20 cellular contexts compared by ENCODE assay signal in the genomic region with DNA sequence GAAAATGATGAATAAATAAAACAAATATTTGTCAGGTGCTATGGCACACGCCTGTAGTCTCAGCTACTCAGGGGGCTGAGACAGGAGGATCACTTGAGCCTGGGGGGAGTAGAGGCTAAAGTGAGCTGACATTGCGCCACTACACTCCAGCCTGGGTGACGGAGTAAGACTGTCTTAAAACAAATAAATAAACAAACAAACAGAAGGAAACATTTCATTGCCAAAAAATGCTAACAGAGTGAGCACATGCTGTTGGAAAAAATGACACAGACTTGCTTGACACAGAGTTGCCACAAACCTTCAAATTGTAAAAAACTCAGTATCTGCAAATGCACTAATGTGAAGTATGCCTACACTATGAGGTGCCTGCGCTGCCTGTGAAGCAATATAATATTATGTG. TPM values are rescaled to one million over a fixed set of nuclear protein-coding genes. Genes with fewer than 3 reads are reported as not detected.
DNase-seq lines count a peak whose midpoint lies in the region; ATAC-seq and TF ChIP-seq lines count a peak whose summit lies in the region.
"Had no signal": no experiment of that assay in that cellular context is flagged by ENCODE, and none has a peak within 500 bp of the region (broad histone marks: within the 10 kb centered on the region; RNA-seq: fewer than 3 reads in every experiment).

No MANE protein-coding gene starts in this region.

- no peaks in the 10 kb centered on the region for H3K27me3 ChIP-seq in ascending aorta
- no peaks in the 10 kb centered on the region for H3K27me3 ChIP-seq in SJCRH30
- H3K27me3 ChIP-seq: colonic mucosa had no signal

- no peaks in the 10 kb centered on the region for H3K27me3 Mint-ChIP-seq in natural killer cell treated with Interleukin-12 subunit alpha and Interleukin-12 subunit beta and Interleukin-15 and Interleukin-18, amount 100 ng/mL, for 72 hours
- H3K27me3 Mint-ChIP-seq: progenitor cell of endocrine pancreas had no signal

- ATAC-seq in left ventricle myocardium superior (peak; percentile 33), left cardiac atrium (no peak), GM21515 (IDR thresholded peaks at IDR 0.05; ENCODE audit: unreplicated experiment) (no peak)
- ATAC-seq in natural killer cell treated with Interleukin-12 subunit alpha and Interleukin-12 subunit beta and Interleukin-15 and Interleukin-18, amount 100 ng/mL, for 72 hours, result no peak

- no peak for TF ChIP-seq CTCF in ascending aorta (IDR thresholded peaks at IDR 0.05)

- H3K27ac ChIP-seq in ascending aorta (no peak overlapping the region), SJCRH30 (no peak overlapping the region)
- H3K27ac ChIP-seq: C4-2B, colonic mucosa, epithelial cell of prostate had no signal

- intact Hi-C loops in left ventricle myocardium superior (cut with micrococcal nuclease), result no loop called here
- intact Hi-C loops in left cardiac atrium (cut with DNase I), result no loop called here
- intact Hi-C loops in ascending aorta (cut with DNase I), result no loop called here

- H3K9me3 Mint-ChIP-seq in natural killer cell treated with Interleukin-12 subunit alpha and Interleukin-12 subunit beta and Interleukin-15 and Interleukin-18, amount 100 ng/mL, for 72 hours, result no peaks in the 10 kb centered on the region

- H3K36me3 ChIP-seq in ascending aorta (no peaks in the 10 kb centered on the region), SJCRH30 (no peaks in the 10 kb centered on the region)
- H3K36me3 ChIP-seq: colonic mucosa had no signal

- H3K4me1 ChIP-seq in ascending aorta (peaks cover 0 to 9% of the 10 kb centered on the region in 2 donors), SJCRH30 (no peaks in the 10 kb centered on the region)

- no peak overlapping the region for H3K4me3 ChIP-seq in ascending aorta
- H3K4me3 ChIP-seq in SJCRH30, result no peak overlapping the region
- H3K4me3 ChIP-seq: colonic mucosa, smooth muscle cell had no signal

- peaks cover 37 to 58% of the 10 kb centered on the region in 2 donors for H3K4me1 Mint-ChIP-seq in natural killer cell treated with Interleukin-12 subunit alpha and Interleukin-12 subunit beta and Interleukin-15 and Interleukin-18, amount 100 ng/mL, for 72 hours (ENCODE audit: low read depth in 2 of 2)

- no peak overlapping the region for H3K27ac Mint-ChIP-seq in natural killer cell treated with Interleukin-12 subunit alpha and Interleukin-12 subunit beta and Interleukin-15 and Interleukin-18, amount 100 ng/mL, for 72 hours
- H3K27ac Mint-ChIP-seq: progenitor cell of endocrine pancreas had no signal

- H3K9me3 ChIP-seq in ascending aorta (no peaks in the 10 kb centered on the region), SJCRH30 (replicated peaks) (peaks cover 3% of the 10 kb centered on the region)
- H3K9me3 ChIP-seq: colonic mucosa had no signal

- H3K36me3 Mint-ChIP-seq in natural killer cell treated with Interleukin-12 subunit alpha and Interleukin-12 subunit beta and Interleukin-15 and Interleukin-18, amount 100 ng/mL, for 72 hours, result no peaks in the 10 kb centered on the region

- no peak overlapping the region for H3K4me3 Mint-ChIP-seq in natural killer cell treated with Interleukin-12 subunit alpha and Interleukin-12 subunit beta and Interleukin-15 and Interleukin-18, amount 100 ng/mL, for 72 hours

- DNase-seq in left ventricle myocardium superior, result no peak
- DNase-seq in left cardiac atrium, result no peak
- DNase-seq in astrocyte of the hippocampus (ENCODE audit: low read depth, low spot score), result peak; percentile 10
- DNase-seq in iris pigment epithelial cell (ENCODE audit: low read depth), result peak; percentile 68
- DNase-seq in ascending aorta (ENCODE audit: low spot score in 2 of 2), result no peak
- no peak for DNase-seq in natural killer cell treated with Interleukin-12 subunit alpha and Interleukin-12 subunit beta and Interleukin-15 and Interleukin-18, amount 100 ng/mL, for 72 hours (ENCODE audit: low spot score)
- no peak for DNase-seq in SJCRH30
- DNase-seq: activated gamma-delta T cell treated with Interleukin-2 at 50 U/mL for 16 hours; colonic mucosa; DMS 273 treated with DMSO at 0.1 percent for 48 hours; head of caudate nucleus; NCI-H2081; NCI-H524; Right ventricle myocardium superior; stimulated activated CD8-positive, alpha-beta memory T cell treated with anti-CD3 and anti-CD28 coated beads, Interleukin-4, amount 100 ng/mL, for 48 hours had no signal

RNA-seq across cellular contexts. Expression of a gene that starts 50.8 kb away (rescaled TPM):
- total RNA-seq in left ventricle myocardium superior (6.4 TPM), left cardiac atrium (1 to 10 TPM; 6.3 to 7.5 TPM), ascending aorta (4.2 TPM)
- total RNA-seq in natural killer cell treated with Interleukin-12 subunit alpha and Interleukin-12 subunit beta and Interleukin-15 and Interleukin-18, amount 100 ng/mL, for 72 hours, result 10 to 100 TPM in 1 of 2 donors, 1 to 10 TPM in 1; 7.8 to 10.6 TPM
- 8.4 and 9.8 TPM in 2 replicates for total RNA-seq in SJCRH30 (2014; rRNA removed; shearing (Covaris generic))

RNA-seq across cellular contexts. Expression of a gene that starts 51.6 kb away (rescaled TPM):
- total RNA-seq in left ventricle myocardium superior, result 52.2 TPM
- total RNA-seq in left cardiac atrium, result 10 to 100 TPM; 37.3 to 48.6 TPM
- 38.5 TPM for total RNA-seq in ascending aorta
- 10 to 100 TPM; 20.3 to 35.7 TPM for total RNA-seq in natural killer cell treated with Interleukin-12 subunit alpha and Interleukin-12 subunit beta and Interleukin-15 and Interleukin-18, amount 100 ng/mL, for 72 hours
- 71.0 and 80.9 TPM in 2 replicates for total RNA-seq in SJCRH30 (2014; rRNA removed; shearing (Covaris generic))

Comparison
In these comparisons a context has a peak if more than half of its experiments do, and no peak if none do; other contexts are left out.
1. DNase-seq: peak in astrocyte of the hippocampus (single experiment) and iris pigment epithelial cell (single experiment); none in left ventricle myocardium superior (single experiment), left cardiac atrium (single experiment), ascending aorta (0 of 2), natural killer cell treated with Interleukin-12 subunit alpha and Interleukin-12 subunit beta and Interleukin-15 and Interleukin-18, amount 100 ng/mL, for 72 hours (single experiment) and SJCRH30 (0 of 2).